In the genomic region with DNA sequence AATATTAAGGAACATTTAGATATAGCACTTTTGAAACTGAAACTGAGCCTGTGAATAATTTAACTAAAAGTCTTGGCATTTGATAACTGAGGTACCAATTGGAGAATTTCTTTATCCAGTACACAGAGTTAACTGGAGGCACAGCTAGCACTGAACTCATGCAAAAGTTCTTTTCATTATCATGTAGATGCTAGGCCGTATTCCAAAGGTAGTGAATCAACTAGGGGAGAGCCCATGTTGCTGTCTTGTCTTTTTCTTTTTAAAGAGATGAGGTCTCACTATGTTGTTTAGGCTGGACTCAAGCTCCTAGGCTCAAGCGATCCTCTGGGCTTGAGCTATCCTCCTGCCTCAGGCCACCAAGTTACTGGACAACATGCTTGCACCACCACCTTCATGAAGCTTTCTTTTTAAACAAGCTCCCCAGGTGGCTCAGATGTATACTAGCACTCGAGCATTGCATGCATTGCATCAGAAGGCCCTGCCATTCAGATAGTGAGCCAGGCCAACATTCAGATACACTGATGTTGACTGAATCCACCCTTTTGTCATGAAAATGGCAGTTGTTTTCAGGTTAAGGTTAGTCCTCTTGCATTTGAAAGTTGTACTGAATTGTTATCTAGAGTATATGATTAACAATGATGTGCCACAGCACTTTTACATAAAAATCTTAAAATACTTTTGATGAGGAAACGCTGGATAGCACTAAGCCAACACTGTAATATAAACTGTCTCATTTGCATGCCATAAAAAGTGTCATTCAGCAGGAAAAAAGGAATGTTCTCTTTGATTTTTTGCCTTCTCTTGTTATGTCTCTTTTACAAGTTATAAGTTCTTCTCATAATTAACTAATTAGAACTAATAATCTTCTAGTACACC, we compare ENCODE assay signal across 21 cellular contexts.
A peak's percentile ranks its signal among the peaks of the same experiment; 100 is the strongest.
DNase-seq lines count a peak whose midpoint lies in the region; ATAC-seq and TF ChIP-seq lines count a peak whose summit lies in the region.
"Had no signal": no experiment of that assay in that cellular context is flagged by ENCODE, and none has a peak within 500 bp of the region (broad histone marks: within the 10 kb centered on the region; RNA-seq: fewer than 3 reads in every experiment).

No MANE protein-coding gene starts in this region.

- peak; percentile 46 for ATAC-seq in left lobe of liver
- no peak for ATAC-seq in GM18517 (IDR thresholded peaks at IDR 0.05; ENCODE audit: unreplicated experiment)
- ATAC-seq: left cardiac atrium had no signal

- TF ChIP-seq POLR2A in erythroblast (IDR thresholded peaks at IDR 0.05; ENCODE audit: low read length) (no peak), adrenal gland (IDR thresholded peaks at IDR 0.05) (no peak)

- H3K36me3 ChIP-seq in ES-I3 (ENCODE audit: insufficient read depth, low read length) (no peaks in the 10 kb centered on the region), HUES64 (ENCODE audit: insufficient read depth, low read length) (no peaks in the 10 kb centered on the region), adrenal gland (replicated peaks in 1 of 2) (peaks cover 0 to 6% of the 10 kb centered on the region in 2 donors)

- H3K27me3 ChIP-seq in HUES64 (ENCODE audit: insufficient read depth, low read length) (no peaks in the 10 kb centered on the region), adrenal gland (no peaks in the 10 kb centered on the region)

- intact Hi-C loops in adrenal gland (cut with DNase I) = loop anchor here (5.0 kb wide), 1 partner anchor 113 kb away; no protein-coding TSS in a partner anchor

- TF ChIP-seq CTCF in adrenal gland (IDR thresholded peaks at IDR 0.05) = no peak

- 11% methylated on average over 4 of the region's 4 CpGs for WGBS in HUES64
- 96 to 97% (median 96%) methylated on average over 4 of the region's 4 CpGs for WGBS in adrenal gland, 4 donors

- H3K4me3 ChIP-seq in HUES64 (ENCODE audit: low read length) (peak overlapping the region; percentile 40; the same call in 1 of the 2 replicates), adrenal gland (no peak overlapping the region)
- H3K4me3 ChIP-seq: thoracic aorta had no signal

- DNase-seq in erythroblast (lab: John Stamatoyannopoulos, UW) = peak; percentile 46 to 75
- no peak for DNase-seq in left lobe of liver (ENCODE audit: low spot score)
- no peak for DNase-seq in stimulated activated CD8-positive, alpha-beta memory T cell treated with anti-CD3 and anti-CD28 coated beads, Interleukin-4, amount 100 ng/mL, for 48 hours
- no peak for DNase-seq in AG08396 (ENCODE audit: low spot score)
- no peak for DNase-seq in adrenal gland
- DNase-seq: activated CD4-positive, alpha-beta T cell treated with anti-CD3 and anti-CD28 coated beads for 4 hours; activated effector memory CD4-positive, alpha-beta T cell treated with anti-CD3 and anti-CD28 coated beads, Interleukin-2, amount 50 U/mL, for 16 hours; activated naive CD8-positive, alpha-beta T cell treated with anti-CD3 and anti-CD28 coated beads for 36 hours; AML-193; caudate nucleus; CD4-positive, alpha-beta T cell; Karpas-422; left cardiac atrium; naive B cell; NCI-H146; NCI-H524; SHP77 had no signal

- H3K4me1 ChIP-seq in ES-I3 (ENCODE audit: insufficient read depth, low read length) (peaks cover 24% of the 10 kb centered on the region), HUES64 (ENCODE audit: insufficient read depth, low read length) (peaks cover 31% of the 10 kb centered on the region), adrenal gland (replicated peaks in 1 of 2) (peaks cover 0 to 5% of the 10 kb centered on the region in 2 donors)

- H3K9ac ChIP-seq in ES-I3 (ENCODE audit: low read depth, low read length) (peak overlapping the region; percentile 28; the same call in 1 of the 2 replicates), HUES64 (ENCODE audit: low read depth, low read length) (peak overlapping the region; percentile 76)

- H3K27ac ChIP-seq in HUES64 (ENCODE audit: low read depth, low read length) = peak overlapping the region; percentile 99
- no peak overlapping the region for H3K27ac ChIP-seq in adrenal gland
- H3K27ac ChIP-seq: thoracic aorta had no signal

- H3K9me3 ChIP-seq in ES-I3 (ENCODE audit: control insufficient read depth, insufficient read depth, low read length) = no peaks in the 10 kb centered on the region
- no peaks in the 10 kb centered on the region for H3K9me3 ChIP-seq in HUES64 (ENCODE audit: insufficient read depth, low read depth, low read length)
- no peaks in the 10 kb centered on the region for H3K9me3 ChIP-seq in adrenal gland (replicated peaks in 1 of 3)
- H3K9me3 ChIP-seq: thoracic aorta had no signal

Comparison
In these comparisons a context has a peak if more than half of its experiments do, and no peak if none do; other contexts are left out.
1. DNase-seq: peak in erythroblast (2 of 2); none in left lobe of liver (single experiment), stimulated activated CD8-positive, alpha-beta memory T cell treated with anti-CD3 and anti-CD28 coated beads, Interleukin-4, amount 100 ng/mL, for 48 hours (single experiment), AG08396 (single experiment) and adrenal gland (0 of 7).